ENCODE assay signal across 8 cellular contexts in genomic region chr9:97803167-97804058, GRCh38. TPM values are rescaled to one million over a fixed set of nuclear protein-coding genes. Genes with fewer than 3 reads are reported as not detected.
A peak's percentile ranks its signal among the peaks of the same experiment; 100 is the strongest.
DNase-seq lines count a peak whose midpoint lies in the region; ATAC-seq and TF ChIP-seq lines count a peak whose summit lies in the region.

No MANE protein-coding gene starts in this region.

- H3K27ac Mint-ChIP-seq in activated naive CD8-positive, alpha-beta T cell treated with anti-CD3 and anti-CD28 coated beads, Interleukin-2, amount 10 ng/mL, durations not matched to agents 7 days and 5 days, result peak overlapping the region; percentile 80
- H3K27ac Mint-ChIP-seq in progenitor cell of endocrine pancreas, result peak overlapping the region; percentile 92

- H3K4me3 ChIP-seq in LNCaP clone FGC (ENCODE audit: low read depth, low read length), result peak overlapping the region; percentile 52

- no peaks in the 10 kb centered on the region for H3K4me1 Mint-ChIP-seq in activated naive CD8-positive, alpha-beta T cell treated with anti-CD3 and anti-CD28 coated beads, Interleukin-2, amount 10 ng/mL, durations not matched to agents 7 days and 5 days
- H3K4me1 Mint-ChIP-seq in progenitor cell of endocrine pancreas (ENCODE audit: low read depth), result peaks cover 1% of the 10 kb centered on the region

- POLR2A ChIA-PET in activated naive CD8-positive, alpha-beta T cell treated with anti-CD3 and anti-CD28 coated beads, Interleukin-2, amount 10 ng/mL, durations not matched to agents 7 days and 5 days (lab: Charles Lee), result no interaction called here

- no peaks in the 10 kb centered on the region for H3K9me3 Mint-ChIP-seq in activated naive CD8-positive, alpha-beta T cell treated with anti-CD3 and anti-CD28 coated beads, Interleukin-2, amount 10 ng/mL, durations not matched to agents 7 days and 5 days
- no peaks in the 10 kb centered on the region for H3K9me3 Mint-ChIP-seq in progenitor cell of endocrine pancreas (ENCODE audit: low read depth)

- TF ChIP-seq CTCF in LNCaP clone FGC (IDR thresholded peaks at IDR 0.05; ENCODE audit: control insufficient read depth, extremely low read depth, insufficient read depth) (peak; percentile 6; the same call in 1 of the 2 replicates), progenitor cell of endocrine pancreas (IDR thresholded peaks at IDR 0.05; ENCODE audit: unreplicated experiment) (peak; percentile 41)

- no peaks in the 10 kb centered on the region for H3K36me3 Mint-ChIP-seq in activated naive CD8-positive, alpha-beta T cell treated with anti-CD3 and anti-CD28 coated beads, Interleukin-2, amount 10 ng/mL, durations not matched to agents 7 days and 5 days
- no peaks in the 10 kb centered on the region for H3K36me3 Mint-ChIP-seq in progenitor cell of endocrine pancreas (ENCODE audit: insufficient read depth)

- peaks cover 44% of the 10 kb centered on the region for H3K27me3 Mint-ChIP-seq in activated naive CD8-positive, alpha-beta T cell treated with anti-CD3 and anti-CD28 coated beads, Interleukin-2, amount 10 ng/mL, durations not matched to agents 7 days and 5 days
- H3K27me3 Mint-ChIP-seq in progenitor cell of endocrine pancreas, result peaks cover 37% of the 10 kb centered on the region

- intact Hi-C loops in left cardiac atrium (cut with DNase I), result no loop called here

- H3K4me3 Mint-ChIP-seq in activated naive CD8-positive, alpha-beta T cell treated with anti-CD3 and anti-CD28 coated beads, Interleukin-2, amount 10 ng/mL, durations not matched to agents 7 days and 5 days, result peak overlapping the region; percentile 75
- peak overlapping the region; percentile 79 for H3K4me3 Mint-ChIP-seq in progenitor cell of endocrine pancreas (ENCODE audit: low read depth)

- DNase-seq in DMS53 (lab: John Stamatoyannopoulos, UW), result peak; percentile 88
- peak; percentile 44 for DNase-seq in LNCaP clone FGC (ENCODE audit: low read depth)
- peak; percentile 83 for DNase-seq in activated naive CD8-positive, alpha-beta T cell treated with anti-CD3 and anti-CD28 coated beads, Interleukin-2, amount 10 ng/mL, durations not matched to agents 7 days and 5 days
- peak; percentile 81 for DNase-seq in left cardiac atrium
- DNase-seq in progenitor cell of endocrine pancreas (ENCODE audit: low spot score, unreplicated experiment), result peak; percentile 65
- DNase-seq in ureter (ENCODE audit: low spot score), result peak; percentile 82

- ATAC-seq in GM21786 (IDR thresholded peaks at IDR 0.05; ENCODE audit: unreplicated experiment) (peak; percentile 71), SK-N-SH treated with all-trans-retinoic acid at 6 μM for 48 hours (peak; percentile 88), left cardiac atrium (peak; percentile 96 to 97)
- peak; percentile 95 for ATAC-seq in activated naive CD8-positive, alpha-beta T cell treated with anti-CD3 and anti-CD28 coated beads, Interleukin-2, amount 10 ng/mL, durations not matched to agents 7 days and 5 days (ENCODE audit: low read depth)

TF ChIP-seq in SK-N-SH treated with all-trans-retinoic acid at 6 μM for 48 hours, 23 proteins besides CTCF, POLR2A, EP300 and RAD21:
- no peak for TF ChIP-seq ARNTL (CRISPR knock-in tag; IDR thresholded peaks at IDR 0.05; ENCODE audit: borderline replicate concordance, low read depth)
- 0 out of 2 replicates have a peak, but pooled peaks have one; percentile 10 for TF ChIP-seq CSDC2 (CRISPR knock-in tag; IDR thresholded peaks at IDR 0.05)
TF ChIP-seq in SK-N-SH treated with all-trans-retinoic acid at 6 μM for 48 hours: peak in this region for 1.

RNA-seq across cellular contexts. Expression of gene FOXE1, which starts 49.6 kb away (rescaled TPM):
- under 1 TPM in 1 of 2 experiments, not detected in 1; 0.09 TPM for total RNA-seq in activated naive CD8-positive, alpha-beta T cell treated with anti-CD3 and anti-CD28 coated beads, Interleukin-2, amount 10 ng/mL, durations not matched to agents 7 days and 5 days
- not detected for total RNA-seq in left cardiac atrium
- total RNA-seq in progenitor cell of endocrine pancreas, result 0.29 and 0.38 TPM in 2 replicates
- 0.42 TPM for total RNA-seq in ureter

Comparison
In these comparisons a context has a peak if more than half of its experiments do, and no peak if none do; other contexts are left out.
1. Peak in every context shown above with its lines: DNase-seq, ATAC-seq and H3K4me3 ChIP-seq.